9 cellular contexts compared by ENCODE assay signal in the genomic region with DNA sequence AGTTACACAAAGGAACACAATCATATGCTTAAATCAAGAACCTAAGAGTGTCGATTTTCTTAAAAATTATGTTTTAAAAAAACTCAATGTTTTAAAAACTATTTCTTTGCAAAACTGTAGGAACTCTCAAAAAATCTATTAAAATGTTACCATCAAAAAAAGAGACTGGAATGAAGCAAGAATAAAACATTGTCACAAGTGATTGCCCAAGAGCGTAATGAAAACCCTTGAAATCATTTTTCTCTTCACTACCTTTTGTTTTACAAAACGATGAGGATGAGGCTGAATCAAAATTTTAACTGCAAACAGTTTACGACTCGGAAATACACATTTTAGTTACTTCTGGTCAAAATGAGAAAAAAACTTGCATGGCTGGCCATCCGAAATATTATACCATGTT. TPM values are rescaled to one million over a fixed set of nuclear protein-coding genes. Genes with fewer than 3 reads are reported as not detected.
A peak's percentile ranks its signal among the peaks of the same experiment; 100 is the strongest.
DNase-seq lines count a peak whose midpoint lies in the region; ATAC-seq, FAIRE-seq and TF ChIP-seq lines count a peak whose summit lies in the region.
"Had no signal": no experiment of that assay in that cellular context is flagged by ENCODE, and none has a peak within 500 bp of the region (broad histone marks: within the 10 kb centered on the region; RNA-seq: fewer than 3 reads in every experiment).

No MANE protein-coding gene starts in this region.

- H3K27ac ChIP-seq in right atrium auricular region = peak overlapping the region; percentile 98 to 99

- H3K4me3 ChIP-seq in right atrium auricular region (peak overlapping the region; percentile 90 to 97), bronchial epithelial cell (ENCODE audit: low read depth, low read length) (peak overlapping the region; percentile 62), mucosa of descending colon (peak overlapping the region; percentile 68)

- no peak for ATAC-seq in mucosa of descending colon
- no peak for ATAC-seq in GM18520 (IDR thresholded peaks at IDR 0.05; ENCODE audit: unreplicated experiment)
- ATAC-seq in GM21528 (IDR thresholded peaks at IDR 0.05; ENCODE audit: low FRiP score, unreplicated experiment) = no peak

- no peak for FAIRE-seq in bronchial epithelial cell (lab: Jason Lieb, UNC)

- H3K36me3 ChIP-seq in right atrium auricular region = peaks cover 6% of the 10 kb centered on the region
- peaks cover under 1% of the 10 kb centered on the region for H3K36me3 ChIP-seq in bronchial epithelial cell (ENCODE audit: control insufficient read depth, insufficient read depth, low read length)
- H3K36me3 ChIP-seq in mucosa of descending colon (ENCODE audit: low read depth) = no peaks in the 10 kb centered on the region

- H3K9me3 ChIP-seq in right atrium auricular region (no peaks in the 10 kb centered on the region), mucosa of descending colon (no peaks in the 10 kb centered on the region)

- intact Hi-C loops in cardiac septum (cut with DNase I) = no loop called here
- intact Hi-C loops in mucosa of descending colon (cut with DNase I, micrococcal nuclease) = no loop called here

- no peaks in the 10 kb centered on the region for H3K27me3 ChIP-seq in right atrium auricular region
- H3K27me3 ChIP-seq in bronchial epithelial cell (ENCODE audit: control insufficient read depth, insufficient read depth, low read length) = no peaks in the 10 kb centered on the region

- H3K4me1 ChIP-seq in right atrium auricular region = peaks cover 0 to 29% of the 10 kb centered on the region in 2 donors
- H3K4me1 ChIP-seq in mucosa of descending colon (ENCODE audit: low read depth) = peaks cover 19% of the 10 kb centered on the region

- no peak for TF ChIP-seq CTCF in right atrium auricular region (IDR thresholded peaks at IDR 0.05)
- no peak for TF ChIP-seq CTCF in bronchial epithelial cell (IDR thresholded peaks at IDR 0.05; ENCODE audit: insufficient read depth, low read length, severe bottlenecking)
- no peak for TF ChIP-seq CTCF in mucosa of descending colon (IDR thresholded peaks at IDR 0.05)

- DNase-seq in right atrium auricular region (ENCODE audit: low spot score) (no peak), cardiac septum (ENCODE audit: low spot score) (no peak), bronchial epithelial cell (ENCODE audit: low read depth) (no peak), mucosa of descending colon (no peak), midbrain (lab: John Stamatoyannopoulos, UW) (no peak), NCI-H1694 (lab: John Stamatoyannopoulos, UW) (no peak)
- DNase-seq: amniotic stem cell had no signal

RNA-seq across cellular contexts. Expression of a gene that starts 0.9 kb away (rescaled TPM):
- total RNA-seq in right atrium auricular region (10 to 100 TPM; 53.7 to 64.3 TPM), cardiac septum (87.4 TPM), bronchial epithelial cell (116 and 154 TPM in 2 replicates), mucosa of descending colon (100 to 1,000 TPM in 1 of 3 donors, 10 to 100 TPM in 2; 83.4 to 100 (median 88.0) TPM)

RNA-seq across cellular contexts. Expression of a gene that starts 1.8 kb away (rescaled TPM):
- total RNA-seq in right atrium auricular region (1 to 10 TPM; 2.0 to 3.1 TPM), cardiac septum (1.8 TPM), bronchial epithelial cell (9.5 and 10.0 TPM in 2 replicates), mucosa of descending colon (10 to 100 TPM in 1 of 3 donors, 1 to 10 TPM in 2; 5.9 to 10.3 (median 5.9) TPM)

RNA-seq across cellular contexts. Expression of a gene that starts 53.0 kb away (rescaled TPM):
- 10 to 100 TPM in 1 of 2 donors, 1 to 10 TPM in 1; 3.9 to 11.0 TPM for total RNA-seq in right atrium auricular region
- total RNA-seq in cardiac septum = 9.1 TPM
- 2.9 and 4.7 TPM in 2 replicates for total RNA-seq in bronchial epithelial cell
- 10 to 100 TPM in 2 of 3 donors, 1 to 10 TPM in 1; 7.0 to 11.8 (median 10.8) TPM for total RNA-seq in mucosa of descending colon
